Comparison of ENCODE assay signal across 9 cellular contexts in the genomic region with DNA sequence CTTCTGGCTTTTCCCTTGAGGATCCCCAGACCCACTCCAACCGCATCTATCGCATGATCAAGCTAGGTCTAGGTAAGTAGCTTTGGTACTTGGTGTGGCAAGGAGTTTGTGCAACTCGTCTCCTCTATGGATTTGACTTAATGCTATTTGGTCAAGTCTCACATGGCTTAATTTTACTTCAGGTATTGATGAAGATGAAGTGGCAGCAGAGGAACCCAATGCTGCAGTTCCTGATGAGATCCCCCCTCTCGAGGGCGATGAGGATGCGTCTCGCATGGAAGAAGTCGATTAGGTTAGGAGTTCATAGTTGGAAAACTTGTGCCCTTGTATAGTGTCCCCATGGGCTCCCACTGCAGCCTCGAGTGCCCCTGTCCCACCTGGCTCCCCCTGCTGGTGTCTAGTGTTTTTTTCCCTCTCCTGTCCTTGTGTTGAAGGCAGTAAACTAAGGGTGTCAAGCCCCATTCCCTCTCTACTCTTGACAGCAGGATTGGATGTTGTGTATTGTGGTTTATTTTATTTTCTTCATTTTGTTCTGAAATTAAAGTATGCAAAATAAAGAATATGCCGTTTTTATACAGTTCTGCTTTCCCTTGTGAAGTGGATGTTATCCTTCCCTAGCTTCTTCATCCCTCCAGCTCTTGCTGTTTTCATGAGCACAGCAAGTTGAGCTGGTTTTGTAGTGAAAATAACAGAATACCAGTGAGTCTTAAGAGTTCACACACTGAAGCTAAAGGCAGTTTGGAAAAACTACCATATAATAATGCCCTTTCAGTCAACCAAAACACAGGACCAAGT. TPM values are rescaled to one million over a fixed set of nuclear protein-coding genes. Genes with fewer than 3 reads are reported as not detected.
A peak's percentile ranks its signal among the peaks of the same experiment; 100 is the strongest.
DNase-seq lines count a peak whose midpoint lies in the region; ATAC-seq, FAIRE-seq and TF ChIP-seq lines count a peak whose summit lies in the region.
"Had no signal": no experiment of that assay in that cellular context is flagged by ENCODE, and none has a peak within 500 bp of the region (broad histone marks: within the 10 kb centered on the region; RNA-seq: fewer than 3 reads in every experiment).

No MANE protein-coding gene starts in this region.

- peaks cover 76% of the 10 kb centered on the region for H3K36me3 Mint-ChIP-seq in activated naive CD4-positive, alpha-beta T cell treated with anti-CD3 and anti-CD28 coated beads, Interleukin-2, amount 10 ng/mL, durations not matched to agents 7 days and 5 days

- no peak overlapping the region for H3K27ac ChIP-seq in OCI-LY7 (ENCODE audit: low read depth, low read length, poor library complexity, severe bottlenecking)
- H3K27ac ChIP-seq in HepG2 (ENCODE audit: extremely low read length, insufficient read depth, low read length): no peak overlapping the region
- no peak overlapping the region for H3K27ac ChIP-seq in transverse colon
- H3K27ac ChIP-seq: HL-60 had no signal

- no peak for TF ChIP-seq RAD21 in HepG2 (CRISPR knock-in tag; IDR thresholded peaks at IDR 0.05)

- H3K4me2 ChIP-seq in OCI-LY7 (ENCODE audit: low read length) (peak overlapping the region; percentile 4; the same call in 1 of the 2 replicates), HepG2 (ENCODE audit: low read depth, low read length) (no peak overlapping the region)

- CTCF ChIA-PET in OCI-LY7 (lab: Charles Lee; ENCODE audit: unreplicated experiment): no interaction called here
- CTCF ChIA-PET in activated naive CD4-positive, alpha-beta T cell treated with anti-CD3 and anti-CD28 coated beads, Interleukin-2, amount 10 ng/mL, durations not matched to agents 7 days and 5 days (lab: Charles Lee): interaction anchor here (0.7 to 4.8 kb wide), 8 partner anchors 9 to 387 kb away, joined by 3 to 32 read pairs (median 4); partner anchors contain the start of gene SLC29A1
- CTCF ChIA-PET in HepG2 (lab: Yijun Ruan, JAX; ENCODE audit: low intra/inter-chr PET ratio, low total read pairs): interaction anchor here (0.7 to 2.0 kb wide), 3 partner anchors 32 to 157 kb away, joined by 3 to 5 read pairs (median 3); no protein-coding TSS in a partner anchor

- H3K4me1 Mint-ChIP-seq in activated naive CD4-positive, alpha-beta T cell treated with anti-CD3 and anti-CD28 coated beads, Interleukin-2, amount 10 ng/mL, durations not matched to agents 7 days and 5 days: peaks cover 79% of the 10 kb centered on the region

- TF ChIP-seq CTCF in GM06990 (IDR thresholded peaks at IDR 0.05; ENCODE audit: insufficient read depth, low read length, poor library complexity, severe bottlenecking) (peak; percentile 54), OCI-LY7 (conservative IDR thresholded peaks at IDR 0.05; ENCODE audit: low read length) (peak; percentile 78), HepG2 (CRISPR knock-in tag; IDR thresholded peaks at IDR 0.05) (peak; percentile 63), transverse colon (IDR thresholded peaks at IDR 0.05) (peak; percentile 39 to 56 (median 53))

- no peak for TF ChIP-seq POLR2A in HepG2 (IDR thresholded peaks at IDR 0.05; ENCODE audit: insufficient read depth in 1 of 2, low read depth in 2 of 2, low read length in 2 of 2)
- no peak for TF ChIP-seq POLR2A in transverse colon (IDR thresholded peaks at IDR 0.05)

- POLR2A ChIA-PET in OCI-LY7 (lab: Charles Lee): interaction anchor here (1.4 kb wide), 1 partner anchor 11 kb away, joined by 4 read pairs; no protein-coding TSS in a partner anchor
- POLR2A ChIA-PET in HepG2 (lab: Yijun Ruan, JAX): interaction anchor here (1.0 to 6.0 kb wide), 4 partner anchors 8 to 624 kb away, joined by 3 to 264 read pairs (median 4); partner anchors contain the start of genes AARS2, GTPBP2 and HSP90AB1

- H3K27ac Mint-ChIP-seq in activated naive CD4-positive, alpha-beta T cell treated with anti-CD3 and anti-CD28 coated beads, Interleukin-2, amount 10 ng/mL, durations not matched to agents 7 days and 5 days: peak overlapping the region; percentile 21

- H3K4me3 ChIP-seq in GM06990 (replicated peaks; ENCODE audit: low read depth, low read length) (no peak overlapping the region), OCI-LY7 (ENCODE audit: low read depth, low read length, poor library complexity, severe bottlenecking) (no peak overlapping the region), HepG2 (replicated peaks in 1 of 3; ENCODE audit: insufficient read depth in 1 of 3, low read depth in 2 of 3, low read length in 3 of 3) (no peak overlapping the region), transverse colon (no peak overlapping the region)

- no peaks in the 10 kb centered on the region for H3K27me3 Mint-ChIP-seq in activated naive CD4-positive, alpha-beta T cell treated with anti-CD3 and anti-CD28 coated beads, Interleukin-2, amount 10 ng/mL, durations not matched to agents 7 days and 5 days

- H3K79me2 ChIP-seq in OCI-LY7 (ENCODE audit: insufficient read depth, low read depth, low read length): peaks cover 35% of the 10 kb centered on the region
- H3K79me2 ChIP-seq in HepG2 (ENCODE audit: insufficient read depth, low read length): peaks cover 48% of the 10 kb centered on the region

- ATAC-seq in HepG2 (peak; percentile 5; the same call in 2 of the 3 replicates), HG02642 (IDR thresholded peaks at IDR 0.05; ENCODE audit: poor library complexity, unreplicated experiment) (no peak), HG02571 (IDR thresholded peaks at IDR 0.05; ENCODE audit: unreplicated experiment) (no peak)

- no peak overlapping the region for H3K9ac ChIP-seq in HepG2 (ENCODE audit: insufficient read depth, low read depth, low read length)

- H3K36me3 ChIP-seq in GM06990 (ENCODE audit: control insufficient read depth, insufficient read depth, low read length) (peaks cover 52% of the 10 kb centered on the region), OCI-LY7 (ENCODE audit: insufficient read depth, low read length) (peaks cover 87% of the 10 kb centered on the region), HepG2 (replicated peaks in 1 of 2; ENCODE audit: control insufficient read depth in 1 of 2, insufficient read depth in 2 of 2, low read length in 2 of 2) (peaks cover 45 to 68% of the 10 kb centered on the region in 2 experiments), transverse colon (peaks cover 0 to 60% (median 28%) of the 10 kb centered on the region in 4 donors)

- in situ Hi-C loops in ACHN (cut with HindIII; ENCODE audit: low pct_ligation_motif_present, low pct_unique_long_range_greater_than_20kb, low sequenced_read_pairs) (no loop called here), HepG2 (cut with HindIII; ENCODE audit: extremely low pct_ligation_motif_present, low pct_unique_long_range_greater_than_20kb) (no loop called here), transverse colon (cut with MboI; ENCODE audit: low pct_ligation_motif_present in 1 of 4, low pct_unique_long_range_greater_than_20kb in 1 of 4, low sequenced_read_pairs in 3 of 4) (no loop called here)

- no peaks in the 10 kb centered on the region for H3K9me3 Mint-ChIP-seq in activated naive CD4-positive, alpha-beta T cell treated with anti-CD3 and anti-CD28 coated beads, Interleukin-2, amount 10 ng/mL, durations not matched to agents 7 days and 5 days

- H2AFZ ChIP-seq in OCI-LY7 (ENCODE audit: low read length) (no peak overlapping the region), HepG2 (ENCODE audit: low read length) (no peak overlapping the region)

- no peaks in the 10 kb centered on the region for H3K27me3 ChIP-seq in GM06990 (replicated peaks; ENCODE audit: control insufficient read depth, insufficient read depth, low read length)
- no peaks in the 10 kb centered on the region; a peak in 1 of 5 replicates for H3K27me3 ChIP-seq in HepG2 (ENCODE audit: control insufficient read depth in 1 of 2, insufficient read depth in 2 of 2, low read length in 2 of 2)
- no peaks in the 10 kb centered on the region for H3K27me3 ChIP-seq in transverse colon

- FAIRE-seq in HepG2 (lab: Jason Lieb, UNC): peak; percentile 15

- no peak overlapping the region for H3K4me3 Mint-ChIP-seq in activated naive CD4-positive, alpha-beta T cell treated with anti-CD3 and anti-CD28 coated beads, Interleukin-2, amount 10 ng/mL, durations not matched to agents 7 days and 5 days

- DNase-seq in ACHN: peak; percentile 65
- no peak for DNase-seq in GM06990 (ENCODE audit: extremely low read depth, insufficient read length)
- peak; percentile 53 for DNase-seq in OCI-LY7 (ENCODE audit: low spot score)
- peak; percentile 81 for DNase-seq in activated naive CD4-positive, alpha-beta T cell treated with anti-CD3 and anti-CD28 coated beads, Interleukin-2, amount 10 ng/mL, durations not matched to agents 7 days and 5 days
- peak; percentile 70 for DNase-seq in HepG2 (ENCODE audit: low spot score)
- peak; percentile 68 for DNase-seq in transverse colon

- H3K9me3 ChIP-seq in OCI-LY7 (ENCODE audit: low read length) (no peaks in the 10 kb centered on the region), HepG2 (ENCODE audit: low read length) (no peaks in the 10 kb centered on the region), transverse colon (no peaks in the 10 kb centered on the region)

- H3K9me2 ChIP-seq in OCI-LY7 (ENCODE audit: insufficient read depth, low read length): no peaks in the 10 kb centered on the region

- H3K4me1 ChIP-seq in OCI-LY7 (ENCODE audit: insufficient read depth, low read length, poor library complexity, severe bottlenecking) (peaks cover 79% of the 10 kb centered on the region), HepG2 (ENCODE audit: insufficient read depth, low read length) (peaks cover 87% of the 10 kb centered on the region), transverse colon (peaks cover 16 to 35% (median 26%) of the 10 kb centered on the region in 4 donors)

- 82% methylated on average over 10 of the region's 10 CpGs for WGBS in HepG2 (ENCODE audit: low lambda C conversion rate)
- WGBS in transverse colon (ENCODE audit: low coverage in 1 of 2), 2 donors: 47 to 60% methylated on average over 2 to 10 of the region's 10 CpGs

- BruUV-seq in OCI-LY7 (replicated peaks; lab: Mats Ljungman, UMichigan): TSS peak; percentile 60
- BruUV-seq in HepG2 (replicated peaks; lab: Mats Ljungman, UMichigan): TSS peak; percentile 3

- intact Hi-C loops in OCI-LY7 (cut with micrococcal nuclease; ENCODE audit: unreplicated experiment): no loop called here
- intact Hi-C loops in HepG2 (cut with micrococcal nuclease; ENCODE audit: unreplicated experiment): loop anchor here (5.0 kb wide), 1 partner anchor 156 kb away; no protein-coding TSS in a partner anchor
- intact Hi-C loops in transverse colon (cut with DNase I; ENCODE audit: low total_unique reads): no loop called here

- H4K20me1 ChIP-seq in OCI-LY7 (ENCODE audit: insufficient read depth, low read length) (peaks cover 36% of the 10 kb centered on the region), HepG2 (ENCODE audit: insufficient read depth, low read length) (peaks cover 80% of the 10 kb centered on the region)

- TF ChIP-seq EP300 in HepG2 (IDR thresholded peaks at IDR 0.05; ENCODE audit: low read depth in 2 of 2, low read length in 2 of 2) (no peak), HepG2 (CRISPR knock-in tag; IDR thresholded peaks at IDR 0.05; ENCODE audit: borderline replicate concordance) (no peak), transverse colon (IDR thresholded peaks at IDR 0.05; ENCODE audit: low read depth) (no peak)

RNA-seq across cellular contexts. Expression of gene SLC35B2, which starts 3.8 kb away (rescaled TPM):
- total RNA-seq in OCI-LY7 (2014; rRNA removed; shearing (Covaris generic)): 10.1 and 13.9 TPM in 2 replicates
- total RNA-seq in OCI-LY7 (2022) (15.3 and 16.5 TPM in 2 replicates), HepG2 (2016; rRNA removed; fragmentation: Illumina TruSeq; extraction: Trizol) (34.9 and 61.1 TPM in 2 replicates), transverse colon (10 to 100 TPM in 3 of 4 donors, 1 to 10 TPM in 1; 9.0 to 36.4 (median 22.5) TPM)
- total RNA-seq in HepG2 (2016; cell fraction: cytosol; rRNA removed; fragmentation: Illumina TruSeq; extraction: Trizol; ENCODE audit: low read depth): 21.2 and 24.1 TPM in 2 replicates
- 35.1 and 62.8 TPM in 2 replicates for total RNA-seq in HepG2 (2016; cell fraction: insoluble cytoplasmic fraction; rRNA removed; fragmentation: Illumina TruSeq; extraction: Trizol)
- total RNA-seq in HepG2 (2016; cell fraction: membrane; rRNA removed; fragmentation: Illumina TruSeq; extraction: Trizol): 44.9 and 53.8 TPM in 2 replicates
- total RNA-seq in HepG2 (2016; cell fraction: nucleus; rRNA removed; fragmentation: Illumina TruSeq; extraction: Trizol): 56.1 and 63.9 TPM in 2 replicates
- 148 and 168 TPM in 2 replicates for polyA plus RNA-seq in HepG2 (2011; rRNA removed)
- polyA plus RNA-seq in HepG2 (2011; cell fraction: cytosol; rRNA removed): 139 and 176 TPM in 2 replicates
- polyA plus RNA-seq in HepG2 (2011; cell fraction: nucleus; rRNA removed): 99.4 and 112 TPM in 2 replicates
- polyA plus RNA-seq in HepG2 (2012): 54.8 and 61.1 TPM in 2 replicates
- 26.8 and 34.1 TPM in 2 replicates for polyA plus RNA-seq in HepG2 (2016; cell fraction: cytosol; fragmentation: Illumina TruSeq; extraction: Trizol; ENCODE audit: low read depth)
- 41.4 and 43.9 TPM in 2 replicates for polyA plus RNA-seq in HepG2 (2016; cell fraction: insoluble cytoplasmic fraction; fragmentation: Illumina TruSeq; extraction: Trizol; ENCODE audit: low read depth)
- 45.2 and 53.5 TPM in 2 replicates for polyA plus RNA-seq in HepG2 (2016; cell fraction: membrane; fragmentation: Illumina TruSeq; extraction: Trizol; ENCODE audit: low read depth)
- polyA plus RNA-seq in HepG2 (2016; cell fraction: nucleus; fragmentation: Illumina TruSeq; extraction: Trizol; ENCODE audit: insufficient read depth, low read depth): 95.9 and 97.5 TPM in 2 replicates
- 148 and 221 TPM in 2 replicates for polyA minus RNA-seq in HepG2 (2011; rRNA and poly(A)+ RNA removed; ENCODE audit: low replicate concordance)
- 47.0 and 47.4 TPM in 2 replicates for polyA minus RNA-seq in HepG2 (2011; cell fraction: cytosol; rRNA and poly(A)+ RNA removed)
- polyA minus RNA-seq in HepG2 (2011; cell fraction: nucleus; rRNA and poly(A)+ RNA removed): 26.1 and 26.9 TPM in 2 replicates

RNA-seq across cellular contexts. Expression of gene HSP90AB1, which starts 6.6 kb away (rescaled TPM):
- 911 and 1,004 TPM in 2 replicates for total RNA-seq in OCI-LY7 (2014; rRNA removed; shearing (Covaris generic))
- total RNA-seq in OCI-LY7 (2022): 1,055 and 1,282 TPM in 2 replicates
- 1,472 and 2,212 TPM in 2 replicates for total RNA-seq in HepG2 (2016; rRNA removed; fragmentation: Illumina TruSeq; extraction: Trizol)
- 123 and 155 TPM in 2 replicates for total RNA-seq in HepG2 (2016; cell fraction: cytosol; rRNA removed; fragmentation: Illumina TruSeq; extraction: Trizol; ENCODE audit: low read depth)
- 1,508 and 1,964 TPM in 2 replicates for total RNA-seq in HepG2 (2016; cell fraction: insoluble cytoplasmic fraction; rRNA removed; fragmentation: Illumina TruSeq; extraction: Trizol)
- 383 and 490 TPM in 2 replicates for total RNA-seq in HepG2 (2016; cell fraction: membrane; rRNA removed; fragmentation: Illumina TruSeq; extraction: Trizol)
- total RNA-seq in HepG2 (2016; cell fraction: nucleus; rRNA removed; fragmentation: Illumina TruSeq; extraction: Trizol): 1,014 and 1,081 TPM in 2 replicates
- 1,076 and 1,325 TPM in 2 replicates for polyA plus RNA-seq in HepG2 (2011; rRNA removed)
- polyA plus RNA-seq in HepG2 (2011; cell fraction: cytosol; rRNA removed): 1,072 and 1,224 TPM in 2 replicates
- 279 and 406 TPM in 2 replicates for polyA plus RNA-seq in HepG2 (2011; cell fraction: nucleus; rRNA removed)
- 1,683 and 1,883 TPM in 2 replicates for polyA plus RNA-seq in HepG2 (2012)
- polyA plus RNA-seq in HepG2 (2016; cell fraction: cytosol; fragmentation: Illumina TruSeq; extraction: Trizol; ENCODE audit: low read depth): 155 and 188 TPM in 2 replicates
- 2,023 and 2,380 TPM in 2 replicates for polyA plus RNA-seq in HepG2 (2016; cell fraction: insoluble cytoplasmic fraction; fragmentation: Illumina TruSeq; extraction: Trizol; ENCODE audit: low read depth)
- polyA plus RNA-seq in HepG2 (2016; cell fraction: membrane; fragmentation: Illumina TruSeq; extraction: Trizol; ENCODE audit: low read depth): 336 and 456 TPM in 2 replicates
- 1,245 and 1,272 TPM in 2 replicates for polyA plus RNA-seq in HepG2 (2016; cell fraction: nucleus; fragmentation: Illumina TruSeq; extraction: Trizol; ENCODE audit: insufficient read depth, low read depth)
- polyA minus RNA-seq in HepG2 (2011; rRNA and poly(A)+ RNA removed; ENCODE audit: low replicate concordance): 1,001 and 1,123 TPM in 2 replicates
- 1,091 and 1,101 TPM in 2 replicates for polyA minus RNA-seq in HepG2 (2011; cell fraction: cytosol; rRNA and poly(A)+ RNA removed)
- polyA minus RNA-seq in HepG2 (2011; cell fraction: nucleus; rRNA and poly(A)+ RNA removed): 271 and 440 TPM in 2 replicates
- total RNA-seq in transverse colon: 100 to 1,000 TPM; 105 to 371 (median 242) TPM

RNA-seq across cellular contexts. Expression of gene NFKBIE, which starts 11.8 kb away (rescaled TPM):
- total RNA-seq in OCI-LY7 (2014; rRNA removed; shearing (Covaris generic)): 27.5 and 43.1 TPM in 2 replicates
- total RNA-seq in OCI-LY7 (2022): 22.4 and 24.8 TPM in 2 replicates
- 14.5 and 15.0 TPM in 2 replicates for total RNA-seq in HepG2 (2016; rRNA removed; fragmentation: Illumina TruSeq; extraction: Trizol)
- 5.3 and 5.4 TPM in 2 replicates for total RNA-seq in HepG2 (2016; cell fraction: cytosol; rRNA removed; fragmentation: Illumina TruSeq; extraction: Trizol; ENCODE audit: low read depth)
- total RNA-seq in HepG2 (2016; cell fraction: insoluble cytoplasmic fraction; rRNA removed; fragmentation: Illumina TruSeq; extraction: Trizol): 15.7 and 16.3 TPM in 2 replicates
- total RNA-seq in HepG2 (2016; cell fraction: membrane; rRNA removed; fragmentation: Illumina TruSeq; extraction: Trizol): 10.7 and 10.8 TPM in 2 replicates
- total RNA-seq in HepG2 (2016; cell fraction: nucleus; rRNA removed; fragmentation: Illumina TruSeq; extraction: Trizol): 8.5 and 11.8 TPM in 2 replicates
- polyA plus RNA-seq in HepG2 (2011; rRNA removed): 6.7 and 8.5 TPM in 2 replicates
- 7.7 and 9.3 TPM in 2 replicates for polyA plus RNA-seq in HepG2 (2011; cell fraction: cytosol; rRNA removed)
- polyA plus RNA-seq in HepG2 (2011; cell fraction: nucleus; rRNA removed): 11.7 and 15.6 TPM in 2 replicates
- polyA plus RNA-seq in HepG2 (2012): 7.1 TPM in 2 replicates
- polyA plus RNA-seq in HepG2 (2016; cell fraction: cytosol; fragmentation: Illumina TruSeq; extraction: Trizol; ENCODE audit: low read depth): 3.3 and 4.0 TPM in 2 replicates
- 14.6 and 14.8 TPM in 2 replicates for polyA plus RNA-seq in HepG2 (2016; cell fraction: insoluble cytoplasmic fraction; fragmentation: Illumina TruSeq; extraction: Trizol; ENCODE audit: low read depth)
- polyA plus RNA-seq in HepG2 (2016; cell fraction: membrane; fragmentation: Illumina TruSeq; extraction: Trizol; ENCODE audit: low read depth): 5.7 and 7.3 TPM in 2 replicates
- 14.2 and 16.3 TPM in 2 replicates for polyA plus RNA-seq in HepG2 (2016; cell fraction: nucleus; fragmentation: Illumina TruSeq; extraction: Trizol; ENCODE audit: insufficient read depth, low read depth)
- 3.3 and 10.9 TPM in 2 replicates for polyA minus RNA-seq in HepG2 (2011; rRNA and poly(A)+ RNA removed; ENCODE audit: low replicate concordance)
- 4.6 and 6.2 TPM in 2 replicates for polyA minus RNA-seq in HepG2 (2011; cell fraction: cytosol; rRNA and poly(A)+ RNA removed)
- polyA minus RNA-seq in HepG2 (2011; cell fraction: nucleus; rRNA and poly(A)+ RNA removed): 4.5 and 8.3 TPM in 2 replicates
- total RNA-seq in transverse colon: 10 to 100 TPM in 3 of 4 donors, 1 to 10 TPM in 1; 2.6 to 67.3 (median 19.0) TPM

RNA-seq across cellular contexts. Expression of gene TMEM151B, which starts 16.7 kb away (rescaled TPM):
- total RNA-seq in OCI-LY7 (2014; rRNA removed; shearing (Covaris generic)): not detected in 2 replicates
- total RNA-seq in OCI-LY7 (2022) (0.07 and 0.15 TPM in 2 replicates), HepG2 (2016; rRNA removed; fragmentation: Illumina TruSeq; extraction: Trizol) (not detected in 2 replicates), transverse colon (1 to 10 TPM in 2 of 4 donors, under 1 TPM in 2; 0.14 to 3.8 (median 1.7) TPM)
- total RNA-seq in HepG2 (2016; cell fraction: cytosol; rRNA removed; fragmentation: Illumina TruSeq; extraction: Trizol; ENCODE audit: low read depth): not detected in 2 replicates
- total RNA-seq in HepG2 (2016; cell fraction: insoluble cytoplasmic fraction; rRNA removed; fragmentation: Illumina TruSeq; extraction: Trizol): 0.06 TPM in 1 of 2 replicates, not detected in the other
- not detected in 2 replicates for total RNA-seq in HepG2 (2016; cell fraction: membrane; rRNA removed; fragmentation: Illumina TruSeq; extraction: Trizol)
- total RNA-seq in HepG2 (2016; cell fraction: nucleus; rRNA removed; fragmentation: Illumina TruSeq; extraction: Trizol): not detected in 2 replicates
- 0.01 TPM in 1 of 2 replicates, not detected in the other for polyA plus RNA-seq in HepG2 (2011; rRNA removed)
- polyA plus RNA-seq in HepG2 (2011; cell fraction: cytosol; rRNA removed): 0.01 TPM in 1 of 2 replicates, not detected in the other
- 0.02 TPM in 1 of 2 replicates, not detected in the other for polyA plus RNA-seq in HepG2 (2011; cell fraction: nucleus; rRNA removed)
- 0.19 TPM in 2 replicates for polyA plus RNA-seq in HepG2 (2012)
- polyA plus RNA-seq in HepG2 (2016; cell fraction: cytosol; fragmentation: Illumina TruSeq; extraction: Trizol; ENCODE audit: low read depth): not detected in 2 replicates
- not detected in 2 replicates for polyA plus RNA-seq in HepG2 (2016; cell fraction: insoluble cytoplasmic fraction; fragmentation: Illumina TruSeq; extraction: Trizol; ENCODE audit: low read depth)
- polyA plus RNA-seq in HepG2 (2016; cell fraction: membrane; fragmentation: Illumina TruSeq; extraction: Trizol; ENCODE audit: low read depth): not detected in 2 replicates
- not detected in 2 replicates for polyA plus RNA-seq in HepG2 (2016; cell fraction: nucleus; fragmentation: Illumina TruSeq; extraction: Trizol; ENCODE audit: insufficient read depth, low read depth)
- not detected in 2 replicates for polyA minus RNA-seq in HepG2 (2011; rRNA and poly(A)+ RNA removed; ENCODE audit: low replicate concordance)
- polyA minus RNA-seq in HepG2 (2011; cell fraction: cytosol; rRNA and poly(A)+ RNA removed): not detected in 2 replicates
- polyA minus RNA-seq in HepG2 (2011; cell fraction: nucleus; rRNA and poly(A)+ RNA removed): not detected in 2 replicates

RNA-seq across cellular contexts. Expression of gene SLC29A1, which starts 30.1 kb away (rescaled TPM):
- 51.5 and 52.6 TPM in 2 replicates for total RNA-seq in OCI-LY7 (2014; rRNA removed; shearing (Covaris generic))
- total RNA-seq in OCI-LY7 (2022): 54.1 and 64.6 TPM in 2 replicates
- 23.1 and 43.2 TPM in 2 replicates for total RNA-seq in HepG2 (2016; rRNA removed; fragmentation: Illumina TruSeq; extraction: Trizol)
- total RNA-seq in HepG2 (2016; cell fraction: cytosol; rRNA removed; fragmentation: Illumina TruSeq; extraction: Trizol; ENCODE audit: low read depth): 19.7 and 24.6 TPM in 2 replicates
- 22.9 and 41.9 TPM in 2 replicates for total RNA-seq in HepG2 (2016; cell fraction: insoluble cytoplasmic fraction; rRNA removed; fragmentation: Illumina TruSeq; extraction: Trizol)
- 37.5 and 40.9 TPM in 2 replicates for total RNA-seq in HepG2 (2016; cell fraction: membrane; rRNA removed; fragmentation: Illumina TruSeq; extraction: Trizol)
- total RNA-seq in HepG2 (2016; cell fraction: nucleus; rRNA removed; fragmentation: Illumina TruSeq; extraction: Trizol): 42.6 and 53.1 TPM in 2 replicates
- 95.5 and 106 TPM in 2 replicates for polyA plus RNA-seq in HepG2 (2011; rRNA removed)
- polyA plus RNA-seq in HepG2 (2011; cell fraction: cytosol; rRNA removed): 92.8 and 113 TPM in 2 replicates
- polyA plus RNA-seq in HepG2 (2011; cell fraction: nucleus; rRNA removed): 132 and 138 TPM in 2 replicates
- polyA plus RNA-seq in HepG2 (2012): 38.8 and 43.9 TPM in 2 replicates
- 32.1 and 36.6 TPM in 2 replicates for polyA plus RNA-seq in HepG2 (2016; cell fraction: cytosol; fragmentation: Illumina TruSeq; extraction: Trizol; ENCODE audit: low read depth)
- 35.2 and 35.6 TPM in 2 replicates for polyA plus RNA-seq in HepG2 (2016; cell fraction: insoluble cytoplasmic fraction; fragmentation: Illumina TruSeq; extraction: Trizol; ENCODE audit: low read depth)
- 48.6 and 49.6 TPM in 2 replicates for polyA plus RNA-seq in HepG2 (2016; cell fraction: membrane; fragmentation: Illumina TruSeq; extraction: Trizol; ENCODE audit: low read depth)
- 82.7 and 90.9 TPM in 2 replicates for polyA plus RNA-seq in HepG2 (2016; cell fraction: nucleus; fragmentation: Illumina TruSeq; extraction: Trizol; ENCODE audit: insufficient read depth, low read depth)
- polyA minus RNA-seq in HepG2 (2011; rRNA and poly(A)+ RNA removed; ENCODE audit: low replicate concordance): 236 and 248 TPM in 2 replicates
- 35.4 and 40.0 TPM in 2 replicates for polyA minus RNA-seq in HepG2 (2011; cell fraction: cytosol; rRNA and poly(A)+ RNA removed)
- polyA minus RNA-seq in HepG2 (2011; cell fraction: nucleus; rRNA and poly(A)+ RNA removed): 37.0 and 39.3 TPM in 2 replicates
- 10 to 100 TPM; 25.1 to 45.2 (median 35.6) TPM for total RNA-seq in transverse colon
